ENCODE assay signal across 14 cellular contexts in genomic region chr17:3474212-3474611, GRCh38. TPM values are rescaled to one million over a fixed set of nuclear protein-coding genes. Genes with fewer than 3 reads are reported as not detected.
A peak's percentile ranks its signal among the peaks of the same experiment; 100 is the strongest.
DNase-seq lines count a peak whose midpoint lies in the region; ATAC-seq and TF ChIP-seq lines count a peak whose summit lies in the region.
"Had no signal": no experiment of that assay in that cellular context is flagged by ENCODE, and none has a peak within 500 bp of the region (broad histone marks: within the 10 kb centered on the region; RNA-seq: fewer than 3 reads in every experiment).

No MANE protein-coding gene starts in this region.

- in situ Hi-C loops in SK-MEL-5 (cut with HindIII; ENCODE audit: low pct_unique_long_range_greater_than_20kb, low sequenced_read_pairs): no loop called here
- in situ Hi-C loops in KBM-7 (cut with MboI; ENCODE audit: low pct_unique_long_range_greater_than_20kb, low sequenced_read_pairs): no loop called here

- intact Hi-C loops in sciatic nerve (cut with DNase I): loop anchor here (10.0 kb wide), 1 partner anchor 61 kb away; no protein-coding TSS in a partner anchor

- H3K9me3 ChIP-seq in WERI-Rb-1 (ENCODE audit: severe bottlenecking): no peaks in the 10 kb centered on the region

- no peak overlapping the region for H3K4me3 ChIP-seq in WERI-Rb-1 (ENCODE audit: low read depth, low read length)
- H3K4me3 ChIP-seq: cardiac muscle cell had no signal

- H3K27ac ChIP-seq in WERI-Rb-1: no peak overlapping the region
- H3K27ac ChIP-seq: C4-2B, cardiac muscle cell had no signal

- H3K36me3 ChIP-seq in WERI-Rb-1: no peaks in the 10 kb centered on the region
- H3K36me3 ChIP-seq: cardiac muscle cell had no signal

- ATAC-seq in sciatic nerve: peak; percentile 58
- ATAC-seq: activated T-cell treated with anti-CD3 and anti-CD28 coated beads, Interleukin-2, amount 50 U/mL, for 72 hours had no signal

- peak; percentile 83 for DNase-seq in DMS53 treated with DMSO at 0.1 percent for 48 hours (lab: John Stamatoyannopoulos, UW; ENCODE audit: unreplicated experiment)
- DNase-seq in SK-MEL-5 (ENCODE audit: low read depth, low spot score): peak; percentile 17
- peak; percentile 30 for DNase-seq in inferior parietal cortex (ENCODE audit: extremely low spot score)
- DNase-seq in sciatic nerve (ENCODE audit: low spot score): no peak
- DNase-seq in NOMO-1 (lab: John Stamatoyannopoulos, UW; ENCODE audit: unreplicated experiment in 2 of 2): no peak
- DNase-seq in KBM-7: no peak
- DNase-seq in WERI-Rb-1: no peak
- no peak for DNase-seq in NCI-H446 (lab: John Stamatoyannopoulos, UW)
- DNase-seq: activated T-cell treated with anti-CD3 and anti-CD28 coated beads, Interleukin-2, amount 50 U/mL, for 72 hours; H9; MV-4-11 had no signal

- no peaks in the 10 kb centered on the region for H3K27me3 ChIP-seq in WERI-Rb-1 (ENCODE audit: insufficient read depth, low read depth, severe bottlenecking)
- H3K27me3 ChIP-seq: cardiac muscle cell had no signal

- no peak for TF ChIP-seq CTCF in WERI-Rb-1 (IDR thresholded peaks at IDR 0.05; ENCODE audit: low read depth, low read length)

RNA-seq across cellular contexts. Expression of gene ASPA, which starts 1.6 kb away (rescaled TPM):
- 0.59 and 1.8 TPM in 2 replicates for total RNA-seq in SK-MEL-5 (2014; rRNA removed; shearing (Covaris generic))
- polyA plus RNA-seq in SK-MEL-5 (2015; cell fraction: cytosol; rRNA removed): 0.19 and 0.29 TPM in 2 replicates
- 0.91 and 0.96 TPM in 2 replicates for polyA plus RNA-seq in SK-MEL-5 (2015; cell fraction: nucleus; rRNA removed)
- 41.6 TPM for total RNA-seq in sciatic nerve
- total RNA-seq: cardiac muscle cell, H9 had no signal
- polyA plus RNA-seq: cardiac muscle cell had no signal

RNA-seq across cellular contexts. Expression of gene SPATA22, which starts 2.6 kb away (rescaled TPM):
- total RNA-seq in SK-MEL-5 (2014; rRNA removed; shearing (Covaris generic)): not detected in 2 replicates
- polyA plus RNA-seq in SK-MEL-5 (2015; cell fraction: cytosol; rRNA removed): not detected in 2 replicates
- not detected in 2 replicates for polyA plus RNA-seq in SK-MEL-5 (2015; cell fraction: nucleus; rRNA removed)
- 0.67 TPM for total RNA-seq in sciatic nerve
- total RNA-seq: cardiac muscle cell, H9, mesenteric fat pad had no signal
- polyA plus RNA-seq: cardiac muscle cell had no signal

RNA-seq across cellular contexts. Expression of gene OR1E2, which starts 40.6 kb away (rescaled TPM):
- total RNA-seq in SK-MEL-5 (2014; rRNA removed; shearing (Covaris generic)): not detected in 2 replicates
- polyA plus RNA-seq in SK-MEL-5 (2015; cell fraction: cytosol; rRNA removed): not detected in 2 replicates
- polyA plus RNA-seq in SK-MEL-5 (2015; cell fraction: nucleus; rRNA removed): not detected in 2 replicates
- total RNA-seq in sciatic nerve: not detected
- total RNA-seq: activated T-cell treated with anti-CD3 and anti-CD28 coated beads, Interleukin-2, amount 50 U/mL, for 72 hours; cardiac muscle cell; H9; mesenteric fat pad had no signal
- polyA plus RNA-seq: cardiac muscle cell had no signal

Comparison
In these comparisons a context has a peak if more than half of its experiments do, and no peak if none do; other contexts are left out.
1. DNase-seq: peak in DMS53 treated with DMSO at 0.1 percent for 48 hours (single experiment), SK-MEL-5 (single experiment) and inferior parietal cortex (single experiment); none in sciatic nerve (single experiment), NOMO-1 (0 of 2), KBM-7 (single experiment), WERI-Rb-1 (single experiment) and NCI-H446 (0 of 2).
2. RNA of gene ASPA, which starts 1.6 kb away (total RNA-seq): 41.6 TPM in sciatic nerve (single experiment); 0.59 to 1.8 TPM in SK-MEL-5; every median in the first group is over 10 times any median in the second.